ENCODE assay signal across 29 cellular contexts in genomic region chr11:79235696-79236095, GRCh38.
"Had no signal": no experiment of that assay in that cellular context is flagged by ENCODE, and none has a peak within 500 bp of the region (broad histone marks: within the 10 kb centered on the region; RNA-seq: fewer than 3 reads in every experiment).

No MANE protein-coding gene starts in this region.

- H3K4me3 ChIP-seq: ascending aorta, SK-N-MC had no signal

- DNase-seq: activated B cell treated with CpG ODN at 0.5 μM for 24 hours; activated CD4-positive, alpha-beta T cell treated with anti-CD3 and anti-CD28 coated beads for 1 hour; activated CD4-positive, alpha-beta T cell treated with anti-CD3 and anti-CD28 coated beads, Interleukin-2, amount 10 ng/mL, durations not matched to agents 24 days and 14 days; activated CD4-positive, alpha-beta T cell treated with anti-CD3 and anti-CD28 coated beads, Interleukin-2, amount 50 U/mL, for 48 hours; activated CD8-positive, alpha-beta memory T cell treated with anti-CD3 and anti-CD28 coated beads, Interleukin-2, amount 10 ng/mL, durations not matched to agents 7 days and 5 days; activated effector memory CD4-positive, alpha-beta T cell treated with Interleukin-2 at 50 U/mL for 16 hours; activated naive CD4-positive, alpha-beta T cell; activated naive CD8-positive, alpha-beta T cell treated with anti-CD3 and anti-CD28 coated beads, Interleukin-2, amount 50 U/mL, for 24 hours; activated T-cell treated with anti-CD3 and anti-CD28 coated beads, Interleukin-2, amount 50 U/mL, for 24 hours; amniotic stem cell; brain microvascular endothelial cell; KG1; NCI-H1048; NCI-H1417; NCI-H1694; NCI-H2029; NCI-H345; NCI-H510A; NCI-H526 treated with DMSO at 0.1 percent for 48 hours; NCI-H82; RPMI8226; T-cell; T-helper 2 cell; T1000 had no signal

- H3K27ac Mint-ChIP-seq: activated B cell treated with CpG ODN at 0.5 μM for 24 hours; activated CD4-positive, alpha-beta T cell treated with anti-CD3 and anti-CD28 coated beads, Interleukin-2, amount 10 ng/mL, durations not matched to agents 24 days and 14 days; activated CD8-positive, alpha-beta memory T cell treated with anti-CD3 and anti-CD28 coated beads, Interleukin-2, amount 10 ng/mL, durations not matched to agents 7 days and 5 days; activated naive CD4-positive, alpha-beta T cell treated with anti-CD3 and anti-CD28 coated beads, Interleukin-2, amount 50 U/mL, for 72 hours; activated naive CD8-positive, alpha-beta T cell treated with anti-CD3 and anti-CD28 coated beads, Interleukin-2, amount 50 U/mL, for 24 hours; activated T-cell treated with anti-CD3 and anti-CD28 coated beads, Interleukin-2, amount 50 U/mL, for 24 hours; activated T-helper 1 cell treated with anti-CD3 and anti-CD28 coated beads, Interleukin-12 subunit alpha, Interleukin-12 subunit beta, Interleukin-2, Interleukin-4 antibody, amounts not matched to agents 30 ng/mL and 10 ng/mL and 1 ng/mL, durations not matched to agents 14 hours and 24 hours and 36 hours; IgD-negative memory B cell; T-cell had no signal

- H3K36me3 ChIP-seq: ascending aorta, brain microvascular endothelial cell had no signal

- H3K36me3 Mint-ChIP-seq: activated CD8-positive, alpha-beta memory T cell treated with anti-CD3 and anti-CD28 coated beads, Interleukin-2, amount 10 ng/mL, durations not matched to agents 7 days and 5 days; activated naive CD4-positive, alpha-beta T cell treated with anti-CD3 and anti-CD28 coated beads, Interleukin-2, amount 50 U/mL, for 72 hours; IgD-negative memory B cell; T-cell had no signal

- H3K9me3 ChIP-seq: ascending aorta had no signal

- H3K4me3 Mint-ChIP-seq: activated B cell treated with CpG ODN at 0.5 μM for 24 hours; activated CD4-positive, alpha-beta T cell treated with anti-CD3 and anti-CD28 coated beads, Interleukin-2, amount 10 ng/mL, durations not matched to agents 24 days and 14 days; activated CD8-positive, alpha-beta memory T cell treated with anti-CD3 and anti-CD28 coated beads, Interleukin-2, amount 10 ng/mL, durations not matched to agents 7 days and 5 days; activated naive CD8-positive, alpha-beta T cell treated with anti-CD3 and anti-CD28 coated beads, Interleukin-2, amount 50 U/mL, for 24 hours; activated T-cell treated with anti-CD3 and anti-CD28 coated beads, Interleukin-2, amount 50 U/mL, for 24 hours; activated T-helper 1 cell treated with anti-CD3 and anti-CD28 coated beads, Interleukin-12 subunit alpha, Interleukin-12 subunit beta, Interleukin-2, Interleukin-4 antibody, amounts not matched to agents 30 ng/mL and 10 ng/mL and 1 ng/mL, durations not matched to agents 14 hours and 24 hours and 36 hours; IgD-negative memory B cell; T-cell had no signal

- H3K4me1 Mint-ChIP-seq: activated B cell treated with CpG ODN at 0.5 μM for 24 hours; activated CD4-positive, alpha-beta T cell treated with anti-CD3 and anti-CD28 coated beads, Interleukin-2, amount 10 ng/mL, durations not matched to agents 24 days and 14 days; activated CD8-positive, alpha-beta memory T cell treated with anti-CD3 and anti-CD28 coated beads, Interleukin-2, amount 10 ng/mL, durations not matched to agents 7 days and 5 days; activated naive CD8-positive, alpha-beta T cell treated with anti-CD3 and anti-CD28 coated beads, Interleukin-2, amount 50 U/mL, for 24 hours; IgD-negative memory B cell; T-cell had no signal

- H3K27me3 Mint-ChIP-seq: activated B cell treated with CpG ODN at 0.5 μM for 24 hours; activated CD4-positive, alpha-beta T cell treated with anti-CD3 and anti-CD28 coated beads, Interleukin-2, amount 10 ng/mL, durations not matched to agents 24 days and 14 days; activated CD8-positive, alpha-beta memory T cell treated with anti-CD3 and anti-CD28 coated beads, Interleukin-2, amount 10 ng/mL, durations not matched to agents 7 days and 5 days; activated naive CD8-positive, alpha-beta T cell treated with anti-CD3 and anti-CD28 coated beads, Interleukin-2, amount 50 U/mL, for 24 hours; activated T-cell treated with anti-CD3 and anti-CD28 coated beads, Interleukin-2, amount 50 U/mL, for 24 hours; IgD-negative memory B cell had no signal

- ATAC-seq: activated CD8-positive, alpha-beta memory T cell treated with anti-CD3 and anti-CD28 coated beads, Interleukin-2, amount 10 ng/mL, durations not matched to agents 7 days and 5 days; activated naive CD4-positive, alpha-beta T cell treated with anti-CD3 and anti-CD28 coated beads, Interleukin-2, amount 50 U/mL, for 72 hours; activated naive CD8-positive, alpha-beta T cell treated with anti-CD3 and anti-CD28 coated beads, Interleukin-2, amount 50 U/mL, for 24 hours; T-cell had no signal

- H3K27me3 ChIP-seq: ascending aorta, brain microvascular endothelial cell had no signal

- H3K9me3 Mint-ChIP-seq: activated B cell treated with CpG ODN at 0.5 μM for 24 hours; activated CD4-positive, alpha-beta T cell treated with anti-CD3 and anti-CD28 coated beads, Interleukin-2, amount 10 ng/mL, durations not matched to agents 24 days and 14 days; activated naive CD8-positive, alpha-beta T cell treated with anti-CD3 and anti-CD28 coated beads, Interleukin-2, amount 50 U/mL, for 24 hours; activated T-cell treated with anti-CD3 and anti-CD28 coated beads, Interleukin-2, amount 50 U/mL, for 24 hours; activated T-helper 1 cell treated with anti-CD3 and anti-CD28 coated beads, Interleukin-12 subunit alpha, Interleukin-12 subunit beta, Interleukin-2, Interleukin-4 antibody, amounts not matched to agents 30 ng/mL and 10 ng/mL and 1 ng/mL, durations not matched to agents 14 hours and 24 hours and 36 hours; IgD-negative memory B cell; T-cell had no signal

- H3K27ac ChIP-seq: ascending aorta, SK-N-MC had no signal
